33 cellular contexts compared by ENCODE assay signal in the genomic region with DNA sequence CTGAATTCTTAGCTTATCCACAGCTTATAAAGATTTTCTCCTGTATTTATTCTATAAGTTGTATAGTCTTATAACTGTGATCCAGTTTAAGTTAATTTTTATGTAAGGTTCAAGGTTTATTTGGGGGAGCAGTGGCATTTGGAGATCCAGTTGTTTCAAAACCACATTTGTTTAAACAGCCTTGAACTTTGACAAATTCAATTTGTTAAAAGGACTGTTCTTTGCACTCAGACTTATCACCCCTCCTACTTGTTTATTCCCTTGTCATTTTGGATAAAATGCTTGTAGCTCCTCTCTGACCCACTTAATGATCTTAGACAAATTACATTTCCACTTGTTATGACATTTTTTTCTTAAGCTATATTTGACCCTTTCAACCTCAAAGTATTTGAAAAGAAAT.
"Had no signal": no experiment of that assay in that cellular context is flagged by ENCODE, and none has a peak within 500 bp of the region (broad histone marks: within the 10 kb centered on the region; RNA-seq: fewer than 3 reads in every experiment).

No MANE protein-coding gene starts in this region.

- H3K27me3 ChIP-seq: ascending aorta, cardiac muscle cell had no signal

- H3K9me3 ChIP-seq: ascending aorta had no signal

- H3K36me3 ChIP-seq: ascending aorta, cardiac muscle cell had no signal

- ATAC-seq: activated CD8-positive, alpha-beta T cell treated with anti-CD3 and anti-CD28 coated beads for 36 hours; activated naive CD4-positive, alpha-beta T cell treated with anti-CD3 and anti-CD28 coated beads, Interleukin-2, amount 50 U/mL, for 72 hours; activated T-cell treated with anti-CD3 and anti-CD28 coated beads, Interleukin-2, amount 50 U/mL, for 4 hours; activated T-cell treated with anti-CD3 and anti-CD28 coated beads, Interleukin-2, amount 50 U/mL, for 72 hours; activated T-helper 17 cell treated with anti-CD3 and anti-CD28 coated beads, Interleukin-2, amount 50 U/mL, for 72 hours had no signal

- H3K4me1 ChIP-seq: ascending aorta had no signal

- FAIRE-seq: bronchial epithelial cell, TTC549 had no signal

- H3K4me3 ChIP-seq: ascending aorta, cardiac muscle cell had no signal

- DNase-seq: activated B cell treated with CpG ODN at 0.5 μM for 24 hours; activated CD4-positive, alpha-beta memory T cell treated with anti-CD3 and anti-CD28 coated beads for 36 hours; activated CD4-positive, alpha-beta T cell treated with anti-CD3 and anti-CD28 coated beads for 4 hours; activated CD4-positive, alpha-beta T cell treated with anti-CD3 and anti-CD28 coated beads, Interleukin-2, amount 10 ng/mL, durations not matched to agents 24 days and 14 days; activated CD4-positive, alpha-beta T cell treated with anti-CD3 and anti-CD28 coated beads, Interleukin-2, amount 50 U/mL, for 1 hour; activated CD4-positive, alpha-beta T cell treated with anti-CD3 and anti-CD28 coated beads, Interleukin-2, amount 50 U/mL, for 4 hours; activated CD4-positive, CD25-positive, alpha-beta regulatory T cell treated with anti-CD3 and anti-CD28 coated beads, Interleukin-2, amount 50 U/mL, for 72 hours; activated CD8-positive, alpha-beta memory T cell treated with anti-CD3 and anti-CD28 coated beads, Interleukin-2, amount 50 U/mL, for 4 hours; activated CD8-positive, alpha-beta T cell treated with anti-CD3 and anti-CD28 coated beads for 36 hours; activated effector memory CD4-positive, alpha-beta T cell treated with anti-CD3 and anti-CD28 coated beads, Interleukin-2, amount 50 U/mL, for 16 hours; activated gamma-delta T cell treated with Interleukin-2 at 50 U/mL for 16 hours; activated naive CD4-positive, alpha-beta T cell; activated naive CD4-positive, alpha-beta T cell treated with anti-CD3 and anti-CD28 coated beads for 36 hours; activated naive CD4-positive, alpha-beta T cell treated with anti-CD3 and anti-CD28 coated beads, Interleukin-2, amount 50 U/mL, for 16 hours; activated naive CD8-positive, alpha-beta T cell treated with anti-CD3 and anti-CD28 coated beads for 36 hours; activated T-cell treated with anti-CD3 and anti-CD28 coated beads for 4 hours; activated T-cell treated with anti-CD3 and anti-CD28 coated beads, Interleukin-2, amount 50 U/mL, for 1 hour; activated T-cell treated with anti-CD3 and anti-CD28 coated beads, Interleukin-2, amount 50 U/mL, for 4 hours; activated T-cell treated with anti-CD3 and anti-CD28 coated beads, Interleukin-2, amount 50 U/mL, for 72 hours; amygdala; anterior cingulate cortex; caudate nucleus; cerebellar nuclear complex; T-helper 1 cell; T-helper 2 cell; T-helper 9 cell had no signal

- H3K27ac ChIP-seq: ascending aorta, cardiac muscle cell, VCaP had no signal
